In the genomic region with DNA sequence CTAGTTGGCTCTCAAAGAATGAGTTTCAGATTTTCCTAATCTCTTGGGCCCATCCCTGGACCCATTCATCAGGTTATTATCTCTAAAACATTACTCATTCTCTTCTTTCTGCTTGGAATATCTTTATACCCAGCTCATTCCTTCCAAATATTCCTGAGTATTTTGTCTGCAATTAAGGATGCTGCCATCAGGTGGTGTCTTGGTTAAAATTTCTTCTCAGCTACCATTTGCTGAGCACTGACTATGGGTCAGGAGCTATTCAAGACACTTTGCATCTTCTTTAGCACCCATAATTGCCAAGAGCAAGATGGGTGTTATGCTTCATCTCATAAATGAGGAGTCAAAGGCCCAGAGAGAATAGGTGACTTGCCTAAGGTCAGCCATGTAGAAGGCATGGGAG, we compare ENCODE assay signal across 1 cellular context.
TF ChIP-seq lines count a peak whose summit lies in the region.

No MANE protein-coding gene starts in this region.

TF ChIP-seq in K562, 482 proteins besides CTCF, POLR2A, EP300 and RAD21:
- TF ChIP-seq, protein P1, sequence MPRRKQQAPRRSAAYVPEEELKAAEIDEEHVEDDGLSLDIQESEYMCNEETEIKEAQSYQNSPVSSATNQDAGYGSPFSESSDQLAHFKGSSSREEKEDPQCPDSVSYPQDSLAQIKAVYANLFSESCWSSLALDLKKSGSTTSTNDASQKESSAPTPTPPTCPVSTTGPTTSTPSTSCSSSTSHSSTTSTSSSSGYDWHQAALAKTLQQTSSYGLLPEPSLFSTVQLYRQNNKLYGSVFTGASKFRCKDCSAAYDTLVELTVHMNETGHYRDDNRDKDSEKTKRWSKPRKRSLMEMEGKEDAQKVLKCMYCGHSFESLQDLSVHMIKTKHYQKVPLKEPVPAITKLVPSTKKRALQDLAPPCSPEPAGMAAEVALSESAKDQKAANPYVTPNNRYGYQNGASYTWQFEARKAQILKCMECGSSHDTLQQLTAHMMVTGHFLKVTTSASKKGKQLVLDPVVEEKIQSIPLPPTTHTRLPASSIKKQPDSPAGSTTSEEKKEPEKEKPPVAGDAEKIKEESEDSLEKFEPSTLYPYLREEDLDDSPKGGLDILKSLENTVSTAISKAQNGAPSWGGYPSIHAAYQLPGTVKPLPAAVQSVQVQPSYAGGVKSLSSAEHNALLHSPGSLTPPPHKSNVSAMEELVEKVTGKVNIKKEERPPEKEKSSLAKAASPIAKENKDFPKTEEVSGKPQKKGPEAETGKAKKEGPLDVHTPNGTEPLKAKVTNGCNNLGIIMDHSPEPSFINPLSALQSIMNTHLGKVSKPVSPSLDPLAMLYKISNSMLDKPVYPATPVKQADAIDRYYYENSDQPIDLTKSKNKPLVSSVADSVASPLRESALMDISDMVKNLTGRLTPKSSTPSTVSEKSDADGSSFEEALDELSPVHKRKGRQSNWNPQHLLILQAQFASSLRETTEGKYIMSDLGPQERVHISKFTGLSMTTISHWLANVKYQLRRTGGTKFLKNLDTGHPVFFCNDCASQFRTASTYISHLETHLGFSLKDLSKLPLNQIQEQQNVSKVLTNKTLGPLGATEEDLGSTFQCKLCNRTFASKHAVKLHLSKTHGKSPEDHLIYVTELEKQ (CRISPR knock-in tag; IDR thresholded peaks at IDR 0.05) = no peak
- no peak for TF ChIP-seq ELK3 (CRISPR knock-in tag; IDR thresholded peaks at IDR 0.05)
- TF ChIP-seq MIER1 (IDR thresholded peaks at IDR 0.05; ENCODE audit: low read depth) = no peak
- TF ChIP-seq SMAD3 (CRISPR knock-in tag; conservative IDR thresholded peaks at IDR 0.05) = no peak
- no peak for TF ChIP-seq ZNF561 (CRISPR knock-in tag; conservative IDR thresholded peaks at IDR 0.05)
- no peak for TF ChIP-seq TOE1 (IDR thresholded peaks at IDR 0.05; ENCODE audit: borderline replicate concordance)
- TF ChIP-seq TOE1 (CRISPR knock-in tag; IDR thresholded peaks at IDR 0.05; ENCODE audit: borderline replicate concordance, low read depth) = no peak
- no peak for TF ChIP-seq FOXK2 (conservative IDR thresholded peaks at IDR 0.05 in 1 of 2, IDR thresholded peaks at IDR 0.05 in 1 of 2; ENCODE audit: low read depth in 2 of 2)
- TF ChIP-seq, protein P2, sequence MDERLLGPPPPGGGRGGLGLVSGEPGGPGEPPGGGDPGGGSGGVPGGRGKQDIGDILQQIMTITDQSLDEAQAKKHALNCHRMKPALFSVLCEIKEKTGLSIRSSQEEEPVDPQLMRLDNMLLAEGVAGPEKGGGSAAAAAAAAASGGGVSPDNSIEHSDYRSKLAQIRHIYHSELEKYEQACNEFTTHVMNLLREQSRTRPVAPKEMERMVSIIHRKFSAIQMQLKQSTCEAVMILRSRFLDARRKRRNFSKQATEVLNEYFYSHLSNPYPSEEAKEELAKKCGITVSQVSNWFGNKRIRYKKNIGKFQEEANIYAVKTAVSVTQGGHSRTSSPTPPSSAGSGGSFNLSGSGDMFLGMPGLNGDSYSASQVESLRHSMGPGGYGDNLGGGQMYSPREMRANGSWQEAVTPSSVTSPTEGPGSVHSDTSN (CRISPR knock-in tag; IDR thresholded peaks at IDR 0.05; ENCODE audit: low read depth) = no peak
- TF ChIP-seq, protein P2 (tag; conservative IDR thresholded peaks at IDR 0.05; ENCODE audit: low read depth) = no peak
- no peak for TF ChIP-seq ELK1 (CRISPR knock-in tag; IDR thresholded peaks at IDR 0.05)
- no peak for TF ChIP-seq SMARCC2 (IDR thresholded peaks at IDR 0.05; ENCODE audit: low read depth)
- no peak for TF ChIP-seq THRAP3 (IDR thresholded peaks at IDR 0.05; ENCODE audit: borderline replicate concordance)
- TF ChIP-seq PATZ1 (CRISPR knock-in tag; IDR thresholded peaks at IDR 0.05; ENCODE audit: borderline replicate concordance) = no peak
- TF ChIP-seq PHB2 (IDR thresholded peaks at IDR 0.05; ENCODE audit: low read depth) = no peak
- no peak for TF ChIP-seq ZNF699 (CRISPR knock-in tag; IDR thresholded peaks at IDR 0.05; ENCODE audit: insufficient replicate concordance)
- TF ChIP-seq ZNF431 (CRISPR knock-in tag; IDR thresholded peaks at IDR 0.05) = no peak
- TF ChIP-seq NFE2L1 (tag; IDR thresholded peaks at IDR 0.05; ENCODE audit: borderline replicate concordance, low read depth) = no peak
- TF ChIP-seq RFX1 (IDR thresholded peaks at IDR 0.05) = no peak
- TF ChIP-seq SMARCE1 (IDR thresholded peaks at IDR 0.05) = no peak
- TF ChIP-seq XRCC4 (IDR thresholded peaks at IDR 0.05; ENCODE audit: extremely low read depth, insufficient read depth, insufficient read length) = no peak
